In the genomic region with DNA sequence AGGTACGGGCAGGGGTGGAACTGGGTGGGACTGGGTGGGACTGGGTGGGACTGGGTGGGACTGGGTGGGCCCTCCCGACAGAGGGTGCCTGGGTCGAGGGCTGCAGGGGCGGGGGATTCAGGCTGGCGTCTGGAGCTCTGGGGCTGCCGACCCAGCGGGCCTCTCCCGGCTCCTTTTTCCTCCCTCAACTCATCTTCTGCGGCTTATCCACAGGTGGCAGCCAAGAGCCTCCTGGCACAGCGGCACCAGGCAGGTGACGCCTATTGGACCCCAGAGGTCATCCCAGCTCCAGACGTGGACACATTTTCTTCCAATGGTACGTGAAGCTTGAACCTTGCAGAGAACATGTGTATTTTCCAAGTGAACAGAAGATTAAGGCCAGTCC, we compare ENCODE assay signal across 1 cellular context.
TF ChIP-seq lines count a peak whose summit lies in the region.

No MANE protein-coding gene starts in this region.

TF ChIP-seq in K562, 482 proteins besides CTCF, POLR2A, EP300 and RAD21 (continued from another document):
- TF ChIP-seq, protein P1, sequence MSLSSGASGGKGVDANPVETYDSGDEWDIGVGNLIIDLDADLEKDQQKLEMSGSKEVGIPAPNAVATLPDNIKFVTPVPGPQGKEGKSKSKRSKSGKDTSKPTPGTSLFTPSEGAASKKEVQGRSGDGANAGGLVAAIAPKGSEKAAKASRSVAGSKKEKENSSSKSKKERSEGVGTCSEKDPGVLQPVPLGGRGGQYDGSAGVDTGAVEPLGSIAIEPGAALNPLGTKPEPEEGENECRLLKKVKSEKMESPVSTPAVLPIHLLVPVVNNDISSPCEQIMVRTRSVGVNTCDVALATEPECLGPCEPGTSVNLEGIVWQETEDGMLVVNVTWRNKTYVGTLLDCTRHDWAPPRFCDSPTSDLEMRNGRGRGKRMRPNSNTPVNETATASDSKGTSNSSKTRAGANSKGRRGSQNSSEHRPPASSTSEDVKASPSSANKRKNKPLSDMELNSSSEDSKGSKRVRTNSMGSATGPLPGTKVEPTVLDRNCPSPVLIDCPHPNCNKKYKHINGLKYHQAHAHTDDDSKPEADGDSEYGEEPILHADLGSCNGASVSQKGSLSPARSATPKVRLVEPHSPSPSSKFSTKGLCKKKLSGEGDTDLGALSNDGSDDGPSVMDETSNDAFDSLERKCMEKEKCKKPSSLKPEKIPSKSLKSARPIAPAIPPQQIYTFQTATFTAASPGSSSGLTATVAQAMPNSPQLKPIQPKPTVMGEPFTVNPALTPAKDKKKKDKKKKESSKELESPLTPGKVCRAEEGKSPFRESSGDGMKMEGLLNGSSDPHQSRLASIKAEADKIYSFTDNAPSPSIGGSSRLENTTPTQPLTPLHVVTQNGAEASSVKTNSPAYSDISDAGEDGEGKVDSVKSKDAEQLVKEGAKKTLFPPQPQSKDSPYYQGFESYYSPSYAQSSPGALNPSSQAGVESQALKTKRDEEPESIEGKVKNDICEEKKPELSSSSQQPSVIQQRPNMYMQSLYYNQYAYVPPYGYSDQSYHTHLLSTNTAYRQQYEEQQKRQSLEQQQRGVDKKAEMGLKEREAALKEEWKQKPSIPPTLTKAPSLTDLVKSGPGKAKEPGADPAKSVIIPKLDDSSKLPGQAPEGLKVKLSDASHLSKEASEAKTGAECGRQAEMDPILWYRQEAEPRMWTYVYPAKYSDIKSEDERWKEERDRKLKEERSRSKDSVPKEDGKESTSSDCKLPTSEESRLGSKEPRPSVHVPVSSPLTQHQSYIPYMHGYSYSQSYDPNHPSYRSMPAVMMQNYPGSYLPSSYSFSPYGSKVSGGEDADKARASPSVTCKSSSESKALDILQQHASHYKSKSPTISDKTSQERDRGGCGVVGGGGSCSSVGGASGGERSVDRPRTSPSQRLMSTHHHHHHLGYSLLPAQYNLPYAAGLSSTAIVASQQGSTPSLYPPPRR (CRISPR knock-in tag; IDR thresholded peaks at IDR 0.05; ENCODE audit: borderline replicate concordance), result no peak
- TF ChIP-seq ZNF75A (CRISPR knock-in tag; IDR thresholded peaks at IDR 0.05), result no peak
- peak; percentile 8; the same call in 1 of the 2 replicates for TF ChIP-seq ZBTB7A (IDR thresholded peaks at IDR 0.05; ENCODE audit: borderline replicate concordance, control insufficient read depth, low read depth, low read length)
- TF ChIP-seq ZNF707 (CRISPR knock-in tag; conservative IDR thresholded peaks at IDR 0.05), result no peak
- TF ChIP-seq, protein P2, sequence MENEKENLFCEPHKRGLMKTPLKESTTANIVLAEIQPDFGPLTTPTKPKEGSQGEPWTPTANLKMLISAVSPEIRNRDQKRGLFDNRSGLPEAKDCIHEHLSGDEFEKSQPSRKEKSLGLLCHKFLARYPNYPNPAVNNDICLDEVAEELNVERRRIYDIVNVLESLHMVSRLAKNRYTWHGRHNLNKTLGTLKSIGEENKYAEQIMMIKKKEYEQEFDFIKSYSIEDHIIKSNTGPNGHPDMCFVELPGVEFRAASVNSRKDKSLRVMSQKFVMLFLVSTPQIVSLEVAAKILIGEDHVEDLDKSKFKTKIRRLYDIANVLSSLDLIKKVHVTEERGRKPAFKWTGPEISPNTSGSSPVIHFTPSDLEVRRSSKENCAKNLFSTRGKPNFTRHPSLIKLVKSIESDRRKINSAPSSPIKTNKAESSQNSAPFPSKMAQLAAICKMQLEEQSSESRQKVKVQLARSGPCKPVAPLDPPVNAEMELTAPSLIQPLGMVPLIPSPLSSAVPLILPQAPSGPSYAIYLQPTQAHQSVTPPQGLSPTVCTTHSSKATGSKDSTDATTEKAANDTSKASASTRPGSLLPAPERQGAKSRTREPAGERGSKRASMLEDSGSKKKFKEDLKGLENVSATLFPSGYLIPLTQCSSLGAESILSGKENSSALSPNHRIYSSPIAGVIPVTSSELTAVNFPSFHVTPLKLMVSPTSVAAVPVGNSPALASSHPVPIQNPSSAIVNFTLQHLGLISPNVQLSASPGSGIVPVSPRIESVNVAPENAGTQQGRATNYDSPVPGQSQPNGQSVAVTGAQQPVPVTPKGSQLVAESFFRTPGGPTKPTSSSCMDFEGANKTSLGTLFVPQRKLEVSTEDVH (IDR thresholded peaks at IDR 0.05; ENCODE audit: low read depth, partially characterized antibody), result no peak
- peak in 1 of 2 experiments; percentile 32 for TF ChIP-seq E2F6 (IDR thresholded peaks at IDR 0.05; ENCODE audit: borderline replicate concordance in 1 of 2, extremely low read depth in 1 of 2, insufficient read depth in 1 of 2, insufficient read length in 1 of 2, low read depth in 1 of 2, low read length in 1 of 2, poor library complexity in 1 of 2, severe bottlenecking in 1 of 2)
- no peak for TF ChIP-seq MYC (IDR thresholded peaks at IDR 0.05; ENCODE audit: low read depth, low read length)
- TF ChIP-seq MYC (CRISPR knock-in tag; IDR thresholded peaks at IDR 0.05; ENCODE audit: borderline replicate concordance, low read depth), result no peak
- no peak for TF ChIP-seq SMAD2 (IDR thresholded peaks at IDR 0.05; ENCODE audit: low read depth, low read length)
- peak; percentile 7 for TF ChIP-seq NFYB (IDR thresholded peaks at IDR 0.05; ENCODE audit: extremely low read depth, insufficient read length)
- TF ChIP-seq, protein P3, sequence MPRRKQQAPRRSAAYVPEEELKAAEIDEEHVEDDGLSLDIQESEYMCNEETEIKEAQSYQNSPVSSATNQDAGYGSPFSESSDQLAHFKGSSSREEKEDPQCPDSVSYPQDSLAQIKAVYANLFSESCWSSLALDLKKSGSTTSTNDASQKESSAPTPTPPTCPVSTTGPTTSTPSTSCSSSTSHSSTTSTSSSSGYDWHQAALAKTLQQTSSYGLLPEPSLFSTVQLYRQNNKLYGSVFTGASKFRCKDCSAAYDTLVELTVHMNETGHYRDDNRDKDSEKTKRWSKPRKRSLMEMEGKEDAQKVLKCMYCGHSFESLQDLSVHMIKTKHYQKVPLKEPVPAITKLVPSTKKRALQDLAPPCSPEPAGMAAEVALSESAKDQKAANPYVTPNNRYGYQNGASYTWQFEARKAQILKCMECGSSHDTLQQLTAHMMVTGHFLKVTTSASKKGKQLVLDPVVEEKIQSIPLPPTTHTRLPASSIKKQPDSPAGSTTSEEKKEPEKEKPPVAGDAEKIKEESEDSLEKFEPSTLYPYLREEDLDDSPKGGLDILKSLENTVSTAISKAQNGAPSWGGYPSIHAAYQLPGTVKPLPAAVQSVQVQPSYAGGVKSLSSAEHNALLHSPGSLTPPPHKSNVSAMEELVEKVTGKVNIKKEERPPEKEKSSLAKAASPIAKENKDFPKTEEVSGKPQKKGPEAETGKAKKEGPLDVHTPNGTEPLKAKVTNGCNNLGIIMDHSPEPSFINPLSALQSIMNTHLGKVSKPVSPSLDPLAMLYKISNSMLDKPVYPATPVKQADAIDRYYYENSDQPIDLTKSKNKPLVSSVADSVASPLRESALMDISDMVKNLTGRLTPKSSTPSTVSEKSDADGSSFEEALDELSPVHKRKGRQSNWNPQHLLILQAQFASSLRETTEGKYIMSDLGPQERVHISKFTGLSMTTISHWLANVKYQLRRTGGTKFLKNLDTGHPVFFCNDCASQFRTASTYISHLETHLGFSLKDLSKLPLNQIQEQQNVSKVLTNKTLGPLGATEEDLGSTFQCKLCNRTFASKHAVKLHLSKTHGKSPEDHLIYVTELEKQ (CRISPR knock-in tag; IDR thresholded peaks at IDR 0.05), result no peak
- 0 out of 2 replicates have a peak, but pooled peaks have one; percentile 6 for TF ChIP-seq PML (IDR thresholded peaks at IDR 0.05; ENCODE audit: low read length)
- no peak for TF ChIP-seq ZNF436 (CRISPR knock-in tag; IDR thresholded peaks at IDR 0.05)
- no peak for TF ChIP-seq CREB3L1 (IDR thresholded peaks at IDR 0.05; ENCODE audit: borderline replicate concordance, low read depth)
